ENCODE assay signal across 16 cellular contexts in the genomic region with DNA sequence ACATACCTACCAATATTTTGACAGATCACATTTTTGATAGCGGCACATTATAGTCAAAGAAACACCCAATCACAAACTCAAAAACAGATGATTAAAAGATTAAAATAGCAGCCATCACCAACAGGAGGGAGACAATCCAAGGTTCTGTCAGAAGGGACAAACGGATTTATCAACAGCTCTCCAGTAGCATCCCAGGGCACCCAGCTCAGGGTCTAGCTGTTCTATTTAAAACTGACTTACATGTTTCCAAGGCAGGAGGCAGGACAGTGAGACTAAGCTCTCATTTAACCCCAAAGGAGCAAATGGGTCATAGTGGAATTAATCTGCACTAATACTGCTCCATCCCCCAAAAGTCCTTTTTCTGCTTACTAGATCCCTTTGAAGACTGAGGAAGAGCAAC. TPM values are rescaled to one million over a fixed set of nuclear protein-coding genes. Genes with fewer than 3 reads are reported as not detected.
DNase-seq lines count a peak whose midpoint lies in the region; ATAC-seq, FAIRE-seq and TF ChIP-seq lines count a peak whose summit lies in the region.
"Had no signal": no experiment of that assay in that cellular context is flagged by ENCODE, and none has a peak within 500 bp of the region (broad histone marks: within the 10 kb centered on the region; RNA-seq: fewer than 3 reads in every experiment).

No MANE protein-coding gene starts in this region.

- no peak for TF ChIP-seq RAD21 in GM12878 (IDR thresholded peaks at IDR 0.05; ENCODE audit: insufficient read depth, low read depth, low read length)

- peaks cover 4% of the 10 kb centered on the region for H3K36me3 Mint-ChIP-seq in type B pancreatic cell

- H3K27ac Mint-ChIP-seq in type B pancreatic cell = no peak overlapping the region

- H2AFZ ChIP-seq in GM12878 (ENCODE audit: control insufficient read depth, low read depth, low read length) = no peak overlapping the region
- H2AFZ ChIP-seq: GM23248, PC-9 had no signal

- H3K9ac ChIP-seq in GM12878 (ENCODE audit: control insufficient read depth, insufficient read depth, low read length) (no peak overlapping the region), iPS-18a (ENCODE audit: low read length) (peak overlapping the region; percentile 4)
- H3K9ac ChIP-seq: GM23248 had no signal

- no peak for TF ChIP-seq POLR2A in GM12878 (IDR thresholded peaks at IDR 0.05; ENCODE audit: low read depth, low read length)

- H3K27me3 Mint-ChIP-seq in type B pancreatic cell = no peaks in the 10 kb centered on the region

- H4K20me1 ChIP-seq in GM12878 (ENCODE audit: control insufficient read depth, insufficient read depth) = no peaks in the 10 kb centered on the region

- H3K4me1 Mint-ChIP-seq in type B pancreatic cell (ENCODE audit: unreplicated experiment) = peaks cover 10% of the 10 kb centered on the region

- H3K36me3 ChIP-seq in GM12878 (ENCODE audit: control insufficient read depth in 2 of 2, insufficient read depth in 2 of 2, low read length in 1 of 2) (no peaks in the 10 kb centered on the region), iPS-18a (ENCODE audit: control insufficient read depth, low read depth, low read length) (no peaks in the 10 kb centered on the region)
- H3K36me3 ChIP-seq: MG63 had no signal

- in situ Hi-C loops in GM12878 (cut with MboI) = no loop called here

- RAD21 ChIA-PET in GM12878 (lab: Charles Lee; ENCODE audit: unreplicated experiment) = interaction anchor here (0.8 to 0.9 kb wide), 2 partner anchors 40 to 128 kb away, joined by 3 read pairs; no protein-coding TSS in a partner anchor

- no peak overlapping the region for H3K4me2 ChIP-seq in GM12878 (ENCODE audit: control insufficient read depth, insufficient read depth)
- H3K4me2 ChIP-seq: PC-9 had no signal

- 89% methylated on average over 2 of the region's 2 CpGs for WGBS in GM12878 (ENCODE audit: insufficient coverage, insufficient replicate concordance, low lambda C conversion rate, missing lambda C conversion rate)

- POLR2A ChIA-PET in GM12878 (lab: Charles Lee) = interaction anchor here (1.2 kb wide), 1 partner anchor 16 kb away, joined by 3 read pairs; no protein-coding TSS in a partner anchor

- H3K27ac ChIP-seq in GM12878 (ENCODE audit: control insufficient read depth, insufficient read depth) (no peak overlapping the region), iPS-18a (ENCODE audit: low read length) (no peak overlapping the region)
- H3K27ac ChIP-seq: 22Rv1, GM23248, PC-9, SK-N-MC had no signal

- no peak for ATAC-seq in GM12878
- ATAC-seq in HG03108 (IDR thresholded peaks at IDR 0.05; ENCODE audit: unreplicated experiment) = no peak

- H3K27me3 ChIP-seq in GM12878 (replicated peaks in 1 of 2; ENCODE audit: control insufficient read depth in 2 of 2, insufficient read depth in 2 of 2, low read length in 1 of 2) (no peaks in the 10 kb centered on the region), iPS-18a (ENCODE audit: control insufficient read depth, insufficient read depth, low read length) (no peaks in the 10 kb centered on the region)
- H3K27me3 ChIP-seq: MG63 had no signal

- H3K9me3 ChIP-seq in GM12878 (replicated peaks; ENCODE audit: control insufficient read depth, insufficient read depth, low read length) (no peaks in the 10 kb centered on the region; the same call in 2 of the 3 replicates), iPS-18a (ENCODE audit: control insufficient read depth, low read depth, low read length) (no peaks in the 10 kb centered on the region)
- H3K9me3 ChIP-seq: MG63 had no signal

- no peaks in the 10 kb centered on the region for H3K9me3 Mint-ChIP-seq in type B pancreatic cell

- SMC1A ChIA-PET in GM12878 (lab: Charles Lee; ENCODE audit: uncharacterized antibody, unreplicated experiment) = interaction anchor here (1.0 to 3.7 kb wide), 4 partner anchors 10 to 40 kb away, joined by 4 to 17 read pairs (median 6); no protein-coding TSS in a partner anchor

- peak; percentile 81 for FAIRE-seq in GM12878 (lab: Jason Lieb, UNC)

- BruUV-seq in GM12878 (replicated peaks; lab: Mats Ljungman, UMichigan) = no TSS peak

- peaks cover 43% of the 10 kb centered on the region for H3K79me2 ChIP-seq in GM12878 (ENCODE audit: control insufficient read depth, insufficient read depth, low read length)

- TF ChIP-seq CTCF in GM12878 (IDR thresholded peaks at IDR 0.05 in 2 of 3, conservative IDR thresholded peaks at IDR 0.05 in 1 of 3; ENCODE audit: control insufficient read depth in 2 of 3, extremely low read depth in 1 of 3, insufficient read depth in 1 of 3, low read depth in 3 of 3, low read length in 3 of 3) (no peak), type B pancreatic cell (conservative IDR thresholded peaks at IDR 0.05) (no peak)

- no peak overlapping the region for H3K4me3 ChIP-seq in GM12878
- no peak overlapping the region for H3K4me3 ChIP-seq in iPS-18a (ENCODE audit: low read length)
- H3K4me3 ChIP-seq: GM23248, MG63, PC-9, SK-N-MC had no signal

- peak; percentile 10 for DNase-seq in DMS 273 (lab: John Stamatoyannopoulos, UW; ENCODE audit: unreplicated experiment)
- no peak for DNase-seq in DMS 273 treated with DMSO at 0.1 percent for 48 hours (lab: John Stamatoyannopoulos, UW)
- no peak for DNase-seq in GM12878 (ENCODE audit: low read depth, low spot score)
- no peak for DNase-seq in type B pancreatic cell (ENCODE audit: extremely low spot score, unreplicated experiment)
- DNase-seq in Kasumi-1 (lab: John Stamatoyannopoulos, UW) = no peak
- no peak for DNase-seq in COR-L47 (lab: John Stamatoyannopoulos, UW)
- DNase-seq: GM23248, KG1, MG63, NCI-H1105, NCI-H1694 treated with DMSO at 0.1 percent for 48 hours, PC-9 had no signal

- no peaks in the 10 kb centered on the region for H3K4me1 ChIP-seq in GM12878 (ENCODE audit: control insufficient read depth, insufficient read depth, low read length)
- peaks cover 17% of the 10 kb centered on the region for H3K4me1 ChIP-seq in iPS-18a (ENCODE audit: control insufficient read depth, low read depth, low read length)

- CTCF ChIA-PET in GM12878 (lab: Yijun Ruan, JAX) = interaction anchor here (1.0 to 2.2 kb wide), 2 partner anchors 10 to 21 kb away, joined by 3 to 5 read pairs; no protein-coding TSS in a partner anchor

- no peak for TF ChIP-seq EP300 in GM12878 (IDR thresholded peaks at IDR 0.05; ENCODE audit: borderline replicate concordance in 1 of 2, control insufficient read depth in 1 of 2, low read depth in 2 of 2, low read length in 2 of 2)

- intact Hi-C loops in GM12878 (cut with micrococcal nuclease; ENCODE audit: unreplicated experiment) = no loop called here

- H3K4me3 Mint-ChIP-seq in type B pancreatic cell = peak overlapping the region; percentile 48

TF ChIP-seq in GM12878, 131 proteins besides CTCF, POLR2A, EP300 and RAD21:
- TF ChIP-seq MYC (IDR thresholded peaks at IDR 0.05; ENCODE audit: insufficient read depth, insufficient read length, insufficient replicate concordance, low read length, severe bottlenecking) (no peak), RBBP5 (conservative IDR thresholded peaks at IDR 0.05) (no peak), SIX5 (IDR thresholded peaks at IDR 0.05; ENCODE audit: low read depth, low read length, severe bottlenecking) (no peak), GATAD2B (conservative IDR thresholded peaks at IDR 0.05; ENCODE audit: low read depth) (no peak)
TF ChIP-seq in GM12878: peak in this region for 0.

RNA-seq across cellular contexts. Expression of a gene that starts 3.2 kb away (rescaled TPM):
- 67.6 and 70.4 TPM in 2 replicates for total RNA-seq in GM12878 (2013; cell fraction: nucleolus; rRNA removed)
- total RNA-seq in GM12878 (2014; rRNA removed) = 21.9 and 28.6 TPM in 2 replicates
- 35.2 and 35.9 TPM in 2 replicates for total RNA-seq in GM12878 (2014; rRNA removed; fragmentation: Illumina TruSeq; extraction: Trizol)
- total RNA-seq in GM12878 (2021) = 26.3 and 27.9 TPM in 2 replicates
- 7.5 TPM for polyA plus RNA-seq in GM12878 (2011; ENCODE audit: low read depth)
- 25.5 and 43.6 TPM in 2 replicates for polyA plus RNA-seq in GM12878 (2011; rRNA removed)
- 7.8 and 8.4 TPM in 2 replicates for polyA plus RNA-seq in GM12878 (2011; cell fraction: cytosol; rRNA removed)
- polyA plus RNA-seq in GM12878 (2011; cell fraction: nucleus; rRNA removed) = 18.1 and 18.6 TPM in 2 replicates
- 10.5 and 14.7 TPM in 2 replicates for polyA plus RNA-seq in GM12878 (2012)
- 23.1 and 28.3 TPM in 2 replicates for polyA plus RNA-seq in GM12878 (2014; fragmentation: Illumina TruSeq; extraction: Trizol)
- 1 to 10 TPM; 6.1 to 7.9 TPM for polyA plus RNA-seq in GM12878 (2014; fragmentation: Nextera tagmentation; extraction: Ambion mirVana)
- polyA plus RNA-seq in GM12878 (2014; rRNA removed) = 13.3 and 18.1 TPM in 2 replicates
- polyA plus RNA-seq in GM12878 (2016; fragmentation: Nextera tagmentation; extraction: Ambion mirVana) = 10 to 100 TPM; 17.9 to 18.0 TPM
- polyA minus RNA-seq in GM12878 (2011; rRNA and poly(A)+ RNA removed) = 25.8 and 42.1 TPM in 2 replicates
- polyA minus RNA-seq in GM12878 (2011; cell fraction: cytosol; rRNA and poly(A)+ RNA removed) = 10.2 and 15.1 TPM in 2 replicates
- 11.1 and 19.0 TPM in 2 replicates for polyA minus RNA-seq in GM12878 (2011; cell fraction: nucleus; rRNA and poly(A)+ RNA removed)
- 11.4 and 35.6 TPM in 2 replicates for total RNA-seq in type B pancreatic cell (ENCODE audit: low replicate concordance)
